In the genomic region with DNA sequence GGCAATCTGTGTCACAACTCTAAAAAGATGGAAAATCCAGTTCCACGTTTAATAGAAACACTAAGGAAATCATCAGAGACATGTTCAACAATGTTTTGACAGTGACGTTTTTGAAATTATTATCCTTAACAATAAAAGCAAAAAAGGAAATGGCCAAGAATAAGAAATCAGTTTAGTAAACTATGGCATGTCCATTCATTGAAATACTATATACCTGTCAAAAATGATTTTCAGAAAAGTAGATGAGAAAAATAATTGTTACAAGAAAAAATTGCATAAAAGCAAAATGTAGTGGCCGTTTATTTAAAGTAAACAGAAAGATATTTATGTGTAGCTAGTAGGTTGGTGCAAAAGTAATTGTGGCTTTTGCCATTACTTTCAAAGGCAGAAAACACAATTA, we compare ENCODE assay signal across 7 cellular contexts.
"Had no signal": no experiment of that assay in that cellular context is flagged by ENCODE, and none has a peak within 500 bp of the region (broad histone marks: within the 10 kb centered on the region; RNA-seq: fewer than 3 reads in every experiment).

No MANE protein-coding gene starts in this region.

- H3K4me3 ChIP-seq: GM23338, HAP-1 had no signal

- H2AFZ ChIP-seq: GM23338 had no signal

- H3K27ac Mint-ChIP-seq: GM23338, IgD-negative memory B cell had no signal

- H3K9me3 ChIP-seq: HAP-1 had no signal

- H3K4me3 Mint-ChIP-seq: GM23338, IgD-negative memory B cell had no signal

- H3K4me1 Mint-ChIP-seq: GM23338, IgD-negative memory B cell had no signal

- ATAC-seq: GM23338, HCT116, HepG2 had no signal

- H3K36me3 ChIP-seq: HAP-1 had no signal

- DNase-seq: H7 had no signal

- H3K27ac ChIP-seq: HL-60 had no signal

- H3K27me3 Mint-ChIP-seq: IgD-negative memory B cell had no signal

- H3K4me2 ChIP-seq: GM23338 had no signal

- FAIRE-seq: HepG2 had no signal

- H3K4me1 ChIP-seq: HAP-1 had no signal

- H3K36me3 Mint-ChIP-seq: IgD-negative memory B cell had no signal
